In the genomic region with DNA sequence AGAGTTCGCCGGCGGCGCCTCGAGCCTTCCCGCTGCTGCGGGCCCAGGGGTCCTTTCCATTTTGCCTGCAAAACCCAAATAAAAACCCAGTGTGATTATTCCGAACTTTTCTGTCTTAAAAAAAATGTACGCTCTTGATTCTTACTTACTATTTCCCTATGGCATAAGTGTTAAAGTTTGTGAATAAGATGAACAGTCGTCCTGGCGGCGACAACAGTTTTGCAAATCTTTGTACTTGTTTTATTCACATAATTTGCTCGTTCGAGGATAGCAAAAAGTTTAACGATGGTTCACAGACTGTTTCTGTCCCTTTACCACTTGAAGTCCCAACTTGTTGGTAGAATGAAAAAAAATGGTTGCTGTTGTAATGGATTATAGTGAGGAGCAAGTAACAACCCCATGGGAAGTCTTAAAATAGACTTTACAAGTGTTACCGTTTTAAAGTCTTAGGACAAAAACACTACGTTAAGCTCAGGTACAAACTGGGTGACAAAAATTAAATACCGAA, we compare ENCODE assay signal across 1 cellular context.
TF ChIP-seq lines count a peak whose summit lies in the region.

No MANE protein-coding gene starts in this region.

TF ChIP-seq in GM23338, 12 proteins besides CTCF, POLR2A, EP300 and RAD21 (continued from another document):
- TF ChIP-seq, protein P1, sequence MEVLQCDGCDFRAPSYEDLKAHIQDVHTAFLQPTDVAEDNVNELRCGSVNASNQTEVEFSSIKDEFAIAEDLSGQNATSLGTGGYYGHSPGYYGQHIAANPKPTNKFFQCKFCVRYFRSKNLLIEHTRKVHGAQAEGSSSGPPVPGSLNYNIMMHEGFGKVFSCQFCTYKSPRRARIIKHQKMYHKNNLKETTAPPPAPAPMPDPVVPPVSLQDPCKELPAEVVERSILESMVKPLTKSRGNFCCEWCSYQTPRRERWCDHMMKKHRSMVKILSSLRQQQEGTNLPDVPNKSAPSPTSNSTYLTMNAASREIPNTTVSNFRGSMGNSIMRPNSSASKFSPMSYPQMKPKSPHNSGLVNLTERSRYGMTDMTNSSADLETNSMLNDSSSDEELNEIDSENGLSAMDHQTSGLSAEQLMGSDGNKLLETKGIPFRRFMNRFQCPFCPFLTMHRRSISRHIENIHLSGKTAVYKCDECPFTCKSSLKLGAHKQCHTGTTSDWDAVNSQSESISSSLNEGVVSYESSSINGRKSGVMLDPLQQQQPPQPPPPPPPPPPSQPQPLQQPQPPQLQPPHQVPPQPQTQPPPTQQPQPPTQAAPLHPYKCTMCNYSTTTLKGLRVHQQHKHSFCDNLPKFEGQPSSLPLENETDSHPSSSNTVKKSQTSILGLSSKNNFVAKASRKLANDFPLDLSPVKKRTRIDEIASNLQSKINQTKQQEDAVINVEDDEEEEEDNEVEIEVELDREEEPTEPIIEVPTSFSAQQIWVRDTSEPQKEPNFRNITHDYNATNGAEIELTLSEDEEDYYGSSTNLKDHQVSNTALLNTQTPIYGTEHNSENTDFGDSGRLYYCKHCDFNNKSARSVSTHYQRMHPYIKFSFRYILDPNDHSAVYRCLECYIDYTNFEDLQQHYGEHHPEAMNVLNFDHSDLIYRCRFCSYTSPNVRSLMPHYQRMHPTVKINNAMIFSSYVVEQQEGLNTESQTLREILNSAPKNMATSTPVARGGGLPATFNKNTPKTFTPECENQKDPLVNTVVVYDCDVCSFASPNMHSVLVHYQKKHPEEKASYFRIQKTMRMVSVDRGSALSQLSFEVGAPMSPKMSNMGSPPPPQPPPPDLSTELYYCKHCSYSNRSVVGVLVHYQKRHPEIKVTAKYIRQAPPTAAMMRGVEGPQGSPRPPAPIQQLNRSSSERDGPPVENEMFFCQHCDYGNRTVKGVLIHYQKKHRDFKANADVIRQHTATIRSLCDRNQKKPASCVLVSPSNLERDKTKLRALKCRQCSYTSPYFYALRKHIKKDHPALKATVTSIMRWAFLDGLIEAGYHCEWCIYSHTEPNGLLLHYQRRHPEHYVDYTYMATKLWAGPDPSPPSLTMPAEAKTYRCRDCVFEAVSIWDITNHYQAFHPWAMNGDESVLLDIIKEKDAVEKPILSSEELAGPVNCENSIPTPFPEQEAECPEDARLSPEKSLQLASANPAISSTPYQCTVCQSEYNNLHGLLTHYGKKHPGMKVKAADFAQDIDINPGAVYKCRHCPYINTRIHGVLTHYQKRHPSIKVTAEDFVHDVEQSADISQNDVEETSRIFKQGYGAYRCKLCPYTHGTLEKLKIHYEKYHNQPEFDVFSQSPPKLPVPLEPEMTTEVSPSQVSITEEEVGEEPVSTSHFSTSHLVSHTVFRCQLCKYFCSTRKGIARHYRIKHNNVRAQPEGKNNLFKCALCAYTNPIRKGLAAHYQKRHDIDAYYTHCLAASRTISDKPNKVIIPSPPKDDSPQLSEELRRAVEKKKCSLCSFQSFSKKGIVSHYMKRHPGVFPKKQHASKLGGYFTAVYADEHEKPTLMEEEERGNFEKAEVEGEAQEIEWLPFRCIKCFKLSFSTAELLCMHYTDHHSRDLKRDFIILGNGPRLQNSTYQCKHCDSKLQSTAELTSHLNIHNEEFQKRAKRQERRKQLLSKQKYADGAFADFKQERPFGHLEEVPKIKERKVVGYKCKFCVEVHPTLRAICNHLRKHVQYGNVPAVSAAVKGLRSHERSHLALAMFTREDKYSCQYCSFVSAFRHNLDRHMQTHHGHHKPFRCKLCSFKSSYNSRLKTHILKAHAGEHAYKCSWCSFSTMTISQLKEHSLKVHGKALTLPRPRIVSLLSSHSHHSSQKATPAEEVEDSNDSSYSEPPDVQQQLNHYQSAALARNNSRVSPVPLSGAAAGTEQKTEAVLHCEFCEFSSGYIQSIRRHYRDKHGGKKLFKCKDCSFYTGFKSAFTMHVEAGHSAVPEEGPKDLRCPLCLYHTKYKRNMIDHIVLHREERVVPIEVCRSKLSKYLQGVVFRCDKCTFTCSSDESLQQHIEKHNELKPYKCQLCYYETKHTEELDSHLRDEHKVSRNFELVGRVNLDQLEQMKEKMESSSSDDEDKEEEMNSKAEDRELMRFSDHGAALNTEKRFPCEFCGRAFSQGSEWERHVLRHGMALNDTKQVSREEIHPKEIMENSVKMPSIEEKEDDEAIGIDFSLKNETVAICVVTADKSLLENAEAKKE (CRISPR knock-in tag; IDR thresholded peaks at IDR 0.05), result no peak
- TF ChIP-seq, protein P2, sequence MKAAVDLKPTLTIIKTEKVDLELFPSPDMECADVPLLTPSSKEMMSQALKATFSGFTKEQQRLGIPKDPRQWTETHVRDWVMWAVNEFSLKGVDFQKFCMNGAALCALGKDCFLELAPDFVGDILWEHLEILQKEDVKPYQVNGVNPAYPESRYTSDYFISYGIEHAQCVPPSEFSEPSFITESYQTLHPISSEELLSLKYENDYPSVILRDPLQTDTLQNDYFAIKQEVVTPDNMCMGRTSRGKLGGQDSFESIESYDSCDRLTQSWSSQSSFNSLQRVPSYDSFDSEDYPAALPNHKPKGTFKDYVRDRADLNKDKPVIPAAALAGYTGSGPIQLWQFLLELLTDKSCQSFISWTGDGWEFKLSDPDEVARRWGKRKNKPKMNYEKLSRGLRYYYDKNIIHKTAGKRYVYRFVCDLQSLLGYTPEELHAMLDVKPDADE (IDR thresholded peaks at IDR 0.05), result no peak
- no peak for TF ChIP-seq CREB1 (CRISPR knock-in tag; IDR thresholded peaks at IDR 0.05; ENCODE audit: low read depth)
TF ChIP-seq in GM23338: peak in this region for 0.
